10 cellular contexts compared by ENCODE assay signal in the genomic region with DNA sequence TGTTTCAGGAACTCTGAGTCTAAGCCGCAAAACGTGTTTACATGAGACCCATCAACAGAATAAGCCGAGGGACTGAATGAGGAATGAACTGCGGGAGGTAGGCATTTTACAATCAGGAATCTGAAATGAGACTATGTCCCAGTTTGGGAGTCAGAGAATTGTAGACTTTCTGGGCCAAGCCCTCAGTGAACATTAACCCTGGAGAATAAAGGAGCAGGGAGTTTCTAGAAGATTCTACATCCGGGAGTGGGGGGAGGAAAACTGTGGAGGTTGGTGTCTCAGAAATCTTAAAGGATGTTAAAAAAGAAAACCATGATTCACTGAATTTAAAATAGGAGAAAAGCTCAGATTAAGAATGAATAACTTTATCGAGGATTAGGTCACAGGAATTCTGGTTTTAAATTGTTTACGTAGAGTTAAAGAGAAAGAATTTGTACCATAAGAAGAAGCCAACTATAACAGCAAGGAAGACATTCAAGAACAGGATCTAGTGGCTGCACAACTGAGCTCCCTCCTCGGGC. TPM values are rescaled to one million over a fixed set of nuclear protein-coding genes. Genes with fewer than 3 reads are reported as not detected.
DNase-seq lines count a peak whose midpoint lies in the region; ATAC-seq and TF ChIP-seq lines count a peak whose summit lies in the region.
"Had no signal": no experiment of that assay in that cellular context is flagged by ENCODE, and none has a peak within 500 bp of the region (broad histone marks: within the 10 kb centered on the region; RNA-seq: fewer than 3 reads in every experiment).

No MANE protein-coding gene starts in this region.

- peak overlapping the region; percentile 13 for H3K27ac ChIP-seq in CD8-positive, alpha-beta memory T cell (ENCODE audit: low read depth, low read length)
- peak overlapping the region; percentile 60 for H3K27ac ChIP-seq in psoas muscle

- no peaks in the 10 kb centered on the region for H3K9me3 ChIP-seq in CD8-positive, alpha-beta memory T cell (ENCODE audit: low read length)
- H3K9me3 ChIP-seq in adipocyte (ENCODE audit: control insufficient read depth, low read length), result no peaks in the 10 kb centered on the region
- H3K9me3 ChIP-seq in psoas muscle, result no peaks in the 10 kb centered on the region

- no peaks in the 10 kb centered on the region for H3K9me3 Mint-ChIP-seq in CD8-positive, alpha-beta memory T cell
- H3K9me3 Mint-ChIP-seq in activated T-cell treated with anti-CD3 and anti-CD28 coated beads, Interleukin-2, amount 50 U/mL, for 72 hours, result no peaks in the 10 kb centered on the region

- no peaks in the 10 kb centered on the region for H3K36me3 ChIP-seq in CD8-positive, alpha-beta memory T cell (ENCODE audit: insufficient read depth, low read length)
- no peaks in the 10 kb centered on the region for H3K36me3 ChIP-seq in adipocyte (ENCODE audit: control insufficient read depth, insufficient read depth, low read length, severe bottlenecking)
- H3K36me3 ChIP-seq in psoas muscle (ENCODE audit: insufficient read depth in 1 of 2, low read depth in 1 of 2), result no peaks in the 10 kb centered on the region

- no peak overlapping the region for H3K4me3 Mint-ChIP-seq in CD8-positive, alpha-beta memory T cell
- H3K4me3 Mint-ChIP-seq in activated T-cell treated with anti-CD3 and anti-CD28 coated beads, Interleukin-2, amount 50 U/mL, for 72 hours, result no peak overlapping the region

- ATAC-seq in psoas muscle (no peak), GM18867 (IDR thresholded peaks at IDR 0.05; ENCODE audit: unreplicated experiment) (no peak)
- no peak for ATAC-seq in activated T-cell treated with anti-CD3 and anti-CD28 coated beads, Interleukin-2, amount 50 U/mL, for 72 hours (replicated peaks in 1 of 2)

- peaks cover 13% of the 10 kb centered on the region for H3K4me1 ChIP-seq in CD8-positive, alpha-beta memory T cell (ENCODE audit: insufficient read depth, low read length)
- peaks cover 55% of the 10 kb centered on the region for H3K4me1 ChIP-seq in adipocyte (ENCODE audit: control insufficient read depth, insufficient read depth, low read length)
- peaks cover 2% of the 10 kb centered on the region for H3K4me1 ChIP-seq in psoas muscle

- H3K27ac Mint-ChIP-seq in CD8-positive, alpha-beta memory T cell, result peak overlapping the region in 1 of 8 donors; percentile 38
- H3K27ac Mint-ChIP-seq in activated T-cell treated with anti-CD3 and anti-CD28 coated beads, Interleukin-2, amount 50 U/mL, for 72 hours, result no peak overlapping the region

- intact Hi-C loops in psoas muscle (cut with DNase I), result no loop called here

- POLR2A ChIA-PET in CD8-positive, alpha-beta memory T cell (lab: Charles Lee), result no interaction called here

- no peak overlapping the region for H3K4me3 ChIP-seq in CD8-positive, alpha-beta memory T cell (ENCODE audit: low read length)
- H3K4me3 ChIP-seq in adipocyte (ENCODE audit: low read length) (peak overlapping the region; percentile 69), psoas muscle (peak overlapping the region; percentile 30)

- 62 to 66% (median 66%) methylated on average over 8 of the region's 8 CpGs for WGBS in psoas muscle, 3 donors

- H3K9ac ChIP-seq in adipocyte (ENCODE audit: low read length), result peak overlapping the region; percentile 82

- TF ChIP-seq CTCF in psoas muscle (IDR thresholded peaks at IDR 0.05), result no peak

- DNase-seq in CD8-positive, alpha-beta memory T cell, result no peak
- DNase-seq in adipocyte (ENCODE audit: low read depth) (peak; percentile 57), hepatic stellate cell (ENCODE audit: low spot score) (peak; percentile 41), psoas muscle (no peak), NCI-H2171 (lab: John Stamatoyannopoulos, UW) (no peak), NCI-H1694 treated with DMSO at 0.1 percent for 48 hours (lab: John Stamatoyannopoulos, UW) (no peak)
- no peak for DNase-seq in activated T-cell treated with anti-CD3 and anti-CD28 coated beads, Interleukin-2, amount 50 U/mL, for 72 hours

- H3K27me3 ChIP-seq in CD8-positive, alpha-beta memory T cell (ENCODE audit: insufficient read depth, low read length, poor library complexity, severe bottlenecking), result no peaks in the 10 kb centered on the region
- no peaks in the 10 kb centered on the region for H3K27me3 ChIP-seq in adipocyte (replicated peaks; ENCODE audit: control insufficient read depth, insufficient read depth, low read length)
- peaks cover 0 to 17% (median 0%) of the 10 kb centered on the region in 3 donors for H3K27me3 ChIP-seq in psoas muscle (ENCODE audit: insufficient read depth in 3 of 3, low read length in 2 of 3)

- peaks cover 12 to 16% (median 13%) of the 10 kb centered on the region in 3 donors for H3K4me1 Mint-ChIP-seq in CD8-positive, alpha-beta memory T cell
- H3K4me1 Mint-ChIP-seq in activated T-cell treated with anti-CD3 and anti-CD28 coated beads, Interleukin-2, amount 50 U/mL, for 72 hours (ENCODE audit: low read depth), result peaks cover 17% of the 10 kb centered on the region

- CTCF ChIA-PET in CD8-positive, alpha-beta memory T cell (lab: Charles Lee), result interaction anchor here (1.5 kb wide), 1 partner anchor 15 kb away, joined by 4 read pairs; no protein-coding TSS in a partner anchor

- H3K27me3 Mint-ChIP-seq in CD8-positive, alpha-beta memory T cell, result peaks cover 0 to 4% of the 10 kb centered on the region in 2 donors
- no peaks in the 10 kb centered on the region for H3K27me3 Mint-ChIP-seq in activated T-cell treated with anti-CD3 and anti-CD28 coated beads, Interleukin-2, amount 50 U/mL, for 72 hours (ENCODE audit: low read depth)

- H3K36me3 Mint-ChIP-seq in CD8-positive, alpha-beta memory T cell, result peaks cover 0 to 1% (median 0%) of the 10 kb centered on the region in 3 donors
- H3K36me3 Mint-ChIP-seq in activated T-cell treated with anti-CD3 and anti-CD28 coated beads, Interleukin-2, amount 50 U/mL, for 72 hours (ENCODE audit: insufficient read depth in 2 of 2), result no peaks in the 10 kb centered on the region

RNA-seq across cellular contexts. Expression of a gene that starts 18.5 kb away (rescaled TPM):
- 1 to 10 TPM; 4.2 to 4.9 TPM for total RNA-seq in CD8-positive, alpha-beta memory T cell
- polyA plus RNA-seq in CD8-positive, alpha-beta memory T cell, result 1.5 TPM
- 1 to 10 TPM in 2 of 4 donors, under 1 TPM in 2; 0.71 to 2.1 (median 1.3) TPM for total RNA-seq in psoas muscle
- 1 to 10 TPM in 2 of 3 donors, under 1 TPM in 1; 0.58 to 1.5 (median 1.0) TPM for polyA plus RNA-seq in psoas muscle
- 10 to 100 TPM in 1 of 2 donors, 1 to 10 TPM in 1; 8.7 to 11.6 TPM for total RNA-seq in activated T-cell treated with anti-CD3 and anti-CD28 coated beads, Interleukin-2, amount 50 U/mL, for 72 hours

RNA-seq across cellular contexts. Expression of a gene that starts 43.6 kb away (rescaled TPM):
- total RNA-seq in CD8-positive, alpha-beta memory T cell, result not detected
- polyA plus RNA-seq in CD8-positive, alpha-beta memory T cell, result not detected
- total RNA-seq in psoas muscle, result not detected
- polyA plus RNA-seq in psoas muscle, result not detected
- not detected for total RNA-seq in activated T-cell treated with anti-CD3 and anti-CD28 coated beads, Interleukin-2, amount 50 U/mL, for 72 hours
- total RNA-seq: dermis microvascular lymphatic vessel endothelial cell, H4 had no signal

Comparison
In these comparisons a context has a peak if more than half of its experiments do, and no peak if none do; other contexts are left out.
1. DNase-seq: peak in adipocyte (single experiment) and hepatic stellate cell (single experiment); none in CD8-positive, alpha-beta memory T cell (0 of 5), psoas muscle (0 of 2), NCI-H2171 (single experiment), NCI-H1694 treated with DMSO at 0.1 percent for 48 hours (single experiment) and activated T-cell treated with anti-CD3 and anti-CD28 coated beads, Interleukin-2, amount 50 U/mL, for 72 hours (0 of 2).